1 cellular context compared by ENCODE assay signal in genomic region chr3:46910166-46910760, GRCh38.
TF ChIP-seq lines count a peak whose summit lies in the region.

No MANE protein-coding gene starts in this region.

TF ChIP-seq in GM23338, 12 proteins besides CTCF, POLR2A, EP300 and RAD21:
- TF ChIP-seq CREB1 (CRISPR knock-in tag; IDR thresholded peaks at IDR 0.05; ENCODE audit: low read depth), result no peak
- TF ChIP-seq EZH2phosphoT487 (IDR thresholded peaks at IDR 0.05; ENCODE audit: unreplicated experiment), result no peak
- TF ChIP-seq ETS1 (IDR thresholded peaks at IDR 0.05), result no peak
- no peak for TF ChIP-seq POLR2AphosphoS5 (IDR thresholded peaks at IDR 0.05; ENCODE audit: low read depth)
- no peak for TF ChIP-seq EZH2 (IDR thresholded peaks at IDR 0.05; ENCODE audit: low read depth, unreplicated experiment)
- no peak for TF ChIP-seq ZNF114 (CRISPR knock-in tag; IDR thresholded peaks at IDR 0.05)
- TF ChIP-seq JUNB (IDR thresholded peaks at IDR 0.05; ENCODE audit: unreplicated experiment), result no peak
- no peak for TF ChIP-seq REST (IDR thresholded peaks at IDR 0.05; ENCODE audit: unreplicated experiment)
- TF ChIP-seq STAT1 (IDR thresholded peaks at IDR 0.05; ENCODE audit: unreplicated experiment), result no peak
- no peak for TF ChIP-seq NANOG (IDR thresholded peaks at IDR 0.05; ENCODE audit: borderline replicate concordance)
- no peak for TF ChIP-seq ZNF462 (CRISPR knock-in tag; IDR thresholded peaks at IDR 0.05)
- TF ChIP-seq ZNF331 (CRISPR knock-in tag; IDR thresholded peaks at IDR 0.05; ENCODE audit: low read depth), result no peak
